ENCODE assay signal across 8 cellular contexts in the genomic region with DNA sequence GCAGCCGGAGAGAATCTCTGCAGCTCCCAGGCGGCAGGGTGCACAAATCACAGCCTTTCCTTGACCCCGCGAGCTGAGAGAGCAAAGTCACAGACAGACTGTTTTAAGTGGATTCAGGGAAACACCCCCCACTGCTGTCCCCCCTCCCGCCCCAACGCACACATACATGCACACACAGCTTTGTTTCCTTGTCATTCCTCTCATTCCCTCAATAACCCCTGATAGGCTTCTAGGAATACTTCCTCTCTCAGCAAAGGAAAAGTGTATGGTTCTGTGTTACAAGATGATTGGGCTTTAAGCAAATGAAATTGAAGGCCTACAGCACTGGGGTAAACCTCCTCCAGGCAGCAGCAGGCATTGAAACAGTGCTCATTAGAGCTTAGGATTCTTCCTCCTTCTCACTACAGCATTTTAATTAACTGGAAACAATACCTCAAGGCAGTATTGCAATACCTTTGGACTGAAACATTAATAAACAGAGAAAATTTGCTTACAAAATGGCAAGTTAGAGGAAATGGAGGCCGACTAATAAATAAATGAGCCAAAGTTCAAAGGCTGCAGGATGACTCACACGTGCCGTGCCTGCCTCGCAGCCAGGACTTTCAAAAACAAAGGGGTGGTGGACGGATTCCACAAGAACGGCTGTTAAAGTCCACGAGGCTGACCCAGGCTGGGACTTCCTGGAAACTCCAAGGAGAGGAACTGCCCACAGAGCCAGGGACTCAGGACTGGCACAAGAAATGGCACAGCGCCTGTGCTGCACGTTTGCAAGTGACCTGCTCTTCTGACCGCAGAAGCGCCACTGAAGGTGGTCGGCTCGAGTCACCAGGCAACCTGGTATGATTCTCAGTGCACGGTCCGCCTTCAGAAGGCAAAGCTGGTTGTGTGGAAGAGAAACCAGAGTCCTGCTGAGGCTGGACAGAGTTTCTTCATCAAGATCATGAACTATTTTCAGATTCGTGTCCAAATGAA.
A peak's percentile ranks its signal among the peaks of the same experiment; 100 is the strongest.
DNase-seq lines count a peak whose midpoint lies in the region; ATAC-seq and TF ChIP-seq lines count a peak whose summit lies in the region.

No MANE protein-coding gene starts in this region.

- peak overlapping the region; percentile 64; the same call in 1 of the 2 replicates for H3K4me2 ChIP-seq in SK-N-SH

- H2AFZ ChIP-seq in SK-N-SH (ENCODE audit: low read depth) = peak overlapping the region; percentile 83

- TF ChIP-seq CTCF in SK-N-SH (IDR thresholded peaks at IDR 0.05) = no peak
- no peak for TF ChIP-seq CTCF in osteocyte (IDR thresholded peaks at IDR 0.05)
- no peak for TF ChIP-seq CTCF in GM13976 (IDR thresholded peaks at IDR 0.05; ENCODE audit: borderline replicate concordance, control extremely low read depth, extremely low read depth, insufficient read depth, missing control alignments)

- peak overlapping the region; percentile 54 to 60 for H3K27ac ChIP-seq in SK-N-SH (ENCODE audit: low read depth in 2 of 2, low read length in 1 of 2)

- no peaks in the 10 kb centered on the region for H3K9me3 Mint-ChIP-seq in osteocyte (ENCODE audit: unreplicated experiment)

- H3K4me1 ChIP-seq in SK-N-SH (ENCODE audit: control insufficient read depth in 1 of 2, insufficient read depth in 2 of 2, low read depth in 1 of 2, low read length in 1 of 2) = peaks cover 14% of the 10 kb centered on the region in 2 experiments; a peak in 3 of 4 replicates

- TF ChIP-seq POLR2A in erythroblast (IDR thresholded peaks at IDR 0.05; ENCODE audit: low read length) = no peak

- H3F3A ChIP-seq in SK-N-SH (replicated peaks; ENCODE audit: insufficient read depth) = no peaks in the 10 kb centered on the region

- H3K27me3 ChIP-seq in SK-N-SH (ENCODE audit: insufficient read depth) = no peaks in the 10 kb centered on the region

- no peaks in the 10 kb centered on the region for H3K9me2 ChIP-seq in SK-N-SH

- in situ Hi-C loops in GM13976 (cut with MboI; ENCODE audit: low sequenced_read_pairs, unreplicated experiment) = no loop called here

- TF ChIP-seq RAD21 in SK-N-SH (IDR thresholded peaks at IDR 0.05; ENCODE audit: low read length) = no peak

- no peak for TF ChIP-seq EP300 in SK-N-SH (IDR thresholded peaks at IDR 0.05; ENCODE audit: borderline replicate concordance in 1 of 2, low read depth in 1 of 2, low read length in 1 of 2)

- peak overlapping the region in 1 of 2 experiments; percentile 19; a peak in 1 of 4 replicates for H3K4me3 ChIP-seq in SK-N-SH (ENCODE audit: low read depth in 2 of 2, low read length in 1 of 2)

- H3K36me3 ChIP-seq in SK-N-SH (replicated peaks in 1 of 2; ENCODE audit: control insufficient read depth in 1 of 2, insufficient read depth in 2 of 2, low read length in 1 of 2) = no peaks in the 10 kb centered on the region

- no peaks in the 10 kb centered on the region for H3K27me3 Mint-ChIP-seq in osteocyte (ENCODE audit: unreplicated experiment)

- no peaks in the 10 kb centered on the region for H3K79me2 ChIP-seq in SK-N-SH (ENCODE audit: insufficient read depth)

- ATAC-seq in GM19035 (IDR thresholded peaks at IDR 0.05; ENCODE audit: unreplicated experiment) (no peak), GM19395 (IDR thresholded peaks at IDR 0.05; ENCODE audit: unreplicated experiment) (no peak)

- H3K9me3 ChIP-seq in SK-N-SH = no peaks in the 10 kb centered on the region

- no peak overlapping the region for H3K4me3 Mint-ChIP-seq in osteocyte (ENCODE audit: unreplicated experiment)

- H3K4me1 Mint-ChIP-seq in osteocyte (ENCODE audit: unreplicated experiment) = peaks cover 20% of the 10 kb centered on the region

- H3K36me3 Mint-ChIP-seq in osteocyte (ENCODE audit: unreplicated experiment) = no peaks in the 10 kb centered on the region

- H4K20me1 ChIP-seq in SK-N-SH (ENCODE audit: insufficient read depth) = no peaks in the 10 kb centered on the region

- peak; percentile 68 for DNase-seq in GM04503 (ENCODE audit: low read depth)
- DNase-seq in SK-N-SH = peak; percentile 21
- peak; percentile 87 for DNase-seq in fibroblast of gingiva (ENCODE audit: low read depth)
- DNase-seq in osteocyte (ENCODE audit: extremely low spot score, unreplicated experiment) = no peak
- DNase-seq in GM13976 (ENCODE audit: low spot score) = no peak
- DNase-seq in erythroblast (lab: John Stamatoyannopoulos, UW) = no peak

- peak overlapping the region; percentile 75 for H3K27ac Mint-ChIP-seq in osteocyte (ENCODE audit: unreplicated experiment)

- CTCF ChIA-PET in SK-N-SH (lab: Yijun Ruan, JAX) = interaction anchor here (0.6 to 1.9 kb wide), 24 partner anchors 7 to 1886 kb away, joined by 3 to 42 read pairs (median 3); no protein-coding TSS in a partner anchor

- WGBS in SK-N-SH (ENCODE audit: low lambda C conversion rate) = 44% methylated on average over 14 of the region's 22 CpGs

- POLR2A ChIA-PET in SK-N-SH (lab: Yijun Ruan, JAX) = interaction anchor here (0.9 kb wide), 2 partner anchors 22 to 388 kb away, joined by 3 to 4 read pairs; no protein-coding TSS in a partner anchor

- H3K9ac ChIP-seq in SK-N-SH = peak overlapping the region; percentile 30; the same call in 1 of the 2 replicates

TF ChIP-seq in SK-N-SH, 30 proteins besides CTCF, POLR2A, EP300 and RAD21:
- peak; percentile 25; the same call in 1 of the 2 replicates for TF ChIP-seq FOSL2 (IDR thresholded peaks at IDR 0.05; ENCODE audit: borderline replicate concordance, low read depth)
- TF ChIP-seq, protein P1, sequence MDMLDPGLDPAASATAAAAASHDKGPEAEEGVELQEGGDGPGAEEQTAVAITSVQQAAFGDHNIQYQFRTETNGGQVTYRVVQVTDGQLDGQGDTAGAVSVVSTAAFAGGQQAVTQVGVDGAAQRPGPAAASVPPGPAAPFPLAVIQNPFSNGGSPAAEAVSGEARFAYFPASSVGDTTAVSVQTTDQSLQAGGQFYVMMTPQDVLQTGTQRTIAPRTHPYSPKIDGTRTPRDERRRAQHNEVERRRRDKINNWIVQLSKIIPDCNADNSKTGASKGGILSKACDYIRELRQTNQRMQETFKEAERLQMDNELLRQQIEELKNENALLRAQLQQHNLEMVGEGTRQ (IDR thresholded peaks at IDR 0.05; ENCODE audit: borderline replicate concordance, low read depth, low read length) = no peak
- no peak for TF ChIP-seq JUND (IDR thresholded peaks at IDR 0.05)
- TF ChIP-seq POLR2AphosphoS5 (IDR thresholded peaks at IDR 0.05; ENCODE audit: low read depth, low read length) = no peak
- TF ChIP-seq RFX5 (IDR thresholded peaks at IDR 0.05; ENCODE audit: low read length) = no peak
- TF ChIP-seq YY1 (IDR thresholded peaks at IDR 0.05; ENCODE audit: low read depth) = no peak; the same call in 1 of the 2 replicates
- peak; percentile 30; the same call in 1 of the 2 replicates for TF ChIP-seq ELF1 (IDR thresholded peaks at IDR 0.05)
- TF ChIP-seq SIN3A (IDR thresholded peaks at IDR 0.05; ENCODE audit: borderline replicate concordance, low read depth, low read length) = no peak
- TF ChIP-seq, protein P2, sequence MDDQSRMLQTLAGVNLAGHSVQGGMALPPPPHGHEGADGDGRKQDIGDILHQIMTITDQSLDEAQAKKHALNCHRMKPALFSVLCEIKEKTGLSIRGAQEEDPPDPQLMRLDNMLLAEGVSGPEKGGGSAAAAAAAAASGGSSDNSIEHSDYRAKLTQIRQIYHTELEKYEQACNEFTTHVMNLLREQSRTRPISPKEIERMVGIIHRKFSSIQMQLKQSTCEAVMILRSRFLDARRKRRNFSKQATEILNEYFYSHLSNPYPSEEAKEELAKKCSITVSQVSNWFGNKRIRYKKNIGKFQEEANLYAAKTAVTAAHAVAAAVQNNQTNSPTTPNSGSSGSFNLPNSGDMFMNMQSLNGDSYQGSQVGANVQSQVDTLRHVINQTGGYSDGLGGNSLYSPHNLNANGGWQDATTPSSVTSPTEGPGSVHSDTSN (IDR thresholded peaks at IDR 0.05) = no peak
- TF ChIP-seq, protein P3, sequence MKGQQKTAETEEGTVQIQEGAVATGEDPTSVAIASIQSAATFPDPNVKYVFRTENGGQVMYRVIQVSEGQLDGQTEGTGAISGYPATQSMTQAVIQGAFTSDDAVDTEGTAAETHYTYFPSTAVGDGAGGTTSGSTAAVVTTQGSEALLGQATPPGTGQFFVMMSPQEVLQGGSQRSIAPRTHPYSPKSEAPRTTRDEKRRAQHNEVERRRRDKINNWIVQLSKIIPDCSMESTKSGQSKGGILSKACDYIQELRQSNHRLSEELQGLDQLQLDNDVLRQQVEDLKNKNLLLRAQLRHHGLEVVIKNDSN (IDR thresholded peaks at IDR 0.05; ENCODE audit: borderline replicate concordance, low read depth) = no peak
- 0 out of 2 replicates have a peak, but pooled peaks have one; percentile 5 for TF ChIP-seq NFIC (IDR thresholded peaks at IDR 0.05; ENCODE audit: borderline replicate concordance)
- TF ChIP-seq TEAD4 (IDR thresholded peaks at IDR 0.05; ENCODE audit: borderline replicate concordance, insufficient read depth) = no peak
- no peak for TF ChIP-seq NRF1 (IDR thresholded peaks at IDR 0.05; ENCODE audit: low read depth, low read length)
- peak; percentile 53; the same call in 1 of the 2 replicates for TF ChIP-seq MAX (IDR thresholded peaks at IDR 0.05; ENCODE audit: low read depth)

Comparison
In these comparisons a context has a peak if more than half of its experiments do, and no peak if none do; other contexts are left out.
1. DNase-seq: peak in GM04503 (single experiment), SK-N-SH (single experiment) and fibroblast of gingiva (single experiment); none in osteocyte (single experiment), GM13976 (single experiment) and erythroblast (0 of 2).